In genomic region chr2:99748344-99748743, GRCh38 we compare ENCODE assay signal across 18 cellular contexts.
"Had no signal": no experiment of that assay in that cellular context is flagged by ENCODE, and none has a peak within 500 bp of the region (broad histone marks: within the 10 kb centered on the region; RNA-seq: fewer than 3 reads in every experiment).

No MANE protein-coding gene starts in this region.

- H3K36me3 Mint-ChIP-seq: activated naive CD8-positive, alpha-beta T cell treated with anti-CD3 and anti-CD28 coated beads for 36 hours had no signal

- H3K9me3 Mint-ChIP-seq: activated naive CD8-positive, alpha-beta T cell treated with anti-CD3 and anti-CD28 coated beads for 36 hours; activated T-helper 1 cell treated with anti-CD3 and anti-CD28 coated beads, Interleukin-12 subunit alpha, Interleukin-12 subunit beta, Interleukin-2, Interleukin-4 antibody, amounts not matched to agents 30 ng/mL and 10 ng/mL and 1 ng/mL, durations not matched to agents 14 hours and 24 hours and 36 hours; central memory CD8-positive, alpha-beta T cell; stimulated activated memory B cell treated with anti-CD40 and anti-IgM and Interleukin-4, amounts not matched to agents 10 μg/mL and 1 μg/mL and 100 μg/mL, for 72 hours had no signal

- H3K36me3 ChIP-seq: brain microvascular endothelial cell, thyroid gland had no signal

- H3K9me3 ChIP-seq: thyroid gland, uterus had no signal

- H3K27me3 ChIP-seq: brain microvascular endothelial cell, thyroid gland, uterus had no signal

- DNase-seq: activated CD4-positive, alpha-beta T cell treated with anti-CD3 and anti-CD28 coated beads, Interleukin-2, amount 50 U/mL, for 1 hour; activated CD8-positive, alpha-beta memory T cell treated with anti-CD3 and anti-CD28 coated beads for 24 hours; activated naive CD8-positive, alpha-beta T cell treated with anti-CD3 and anti-CD28 coated beads for 36 hours; brain microvascular endothelial cell; foreskin fibroblast; hypothalamus; left colon; mammary epithelial cell; naive thymus-derived CD4-positive, alpha-beta T cell; stimulated activated CD4-positive, alpha-beta T cell treated with anti-CD3 and anti-CD28 coated beads, Interleukin-2, amount 100 ng/mL, for 48 hours; T-helper 9 cell; thyroid gland; uterus had no signal

- H3K27ac Mint-ChIP-seq: activated naive CD8-positive, alpha-beta T cell treated with anti-CD3 and anti-CD28 coated beads for 36 hours; activated T-helper 1 cell treated with anti-CD3 and anti-CD28 coated beads, Interleukin-12 subunit alpha, Interleukin-12 subunit beta, Interleukin-2, Interleukin-4 antibody, amounts not matched to agents 30 ng/mL and 10 ng/mL and 1 ng/mL, durations not matched to agents 14 hours and 24 hours and 36 hours; naive thymus-derived CD4-positive, alpha-beta T cell; stimulated activated memory B cell treated with anti-CD40 and anti-IgM and Interleukin-4, amounts not matched to agents 10 μg/mL and 1 μg/mL and 100 μg/mL, for 72 hours had no signal

- H3K4me3 ChIP-seq: coronary artery, thyroid gland, uterus had no signal

- H3K4me1 ChIP-seq: thyroid gland, uterus had no signal

- H3K4me1 Mint-ChIP-seq: activated naive CD8-positive, alpha-beta T cell treated with anti-CD3 and anti-CD28 coated beads for 36 hours; central memory CD8-positive, alpha-beta T cell; naive thymus-derived CD4-positive, alpha-beta T cell; stimulated activated memory B cell treated with anti-CD40 and anti-IgM and Interleukin-4, amounts not matched to agents 10 μg/mL and 1 μg/mL and 100 μg/mL, for 72 hours had no signal

- ATAC-seq: activated CD4-positive, CD25-positive, alpha-beta regulatory T cell treated with anti-CD3 and anti-CD28 coated beads, Interleukin-2, amount 50 U/mL, for 24 hours; left colon; naive thymus-derived CD4-positive, alpha-beta T cell; stimulated activated memory B cell treated with anti-CD40 and anti-IgM and Interleukin-4, amounts not matched to agents 10 μg/mL and 1 μg/mL and 100 μg/mL, for 72 hours had no signal

- H3K27ac ChIP-seq: brain microvascular endothelial cell, coronary artery, thyroid gland, uterus had no signal

- H3K4me3 Mint-ChIP-seq: activated naive CD8-positive, alpha-beta T cell treated with anti-CD3 and anti-CD28 coated beads for 36 hours; activated T-helper 1 cell treated with anti-CD3 and anti-CD28 coated beads, Interleukin-12 subunit alpha, Interleukin-12 subunit beta, Interleukin-2, Interleukin-4 antibody, amounts not matched to agents 30 ng/mL and 10 ng/mL and 1 ng/mL, durations not matched to agents 14 hours and 24 hours and 36 hours; central memory CD8-positive, alpha-beta T cell; naive thymus-derived CD4-positive, alpha-beta T cell; stimulated activated memory B cell treated with anti-CD40 and anti-IgM and Interleukin-4, amounts not matched to agents 10 μg/mL and 1 μg/mL and 100 μg/mL, for 72 hours had no signal

- H3K27me3 Mint-ChIP-seq: activated naive CD8-positive, alpha-beta T cell treated with anti-CD3 and anti-CD28 coated beads for 36 hours; naive thymus-derived CD4-positive, alpha-beta T cell; stimulated activated memory B cell treated with anti-CD40 and anti-IgM and Interleukin-4, amounts not matched to agents 10 μg/mL and 1 μg/mL and 100 μg/mL, for 72 hours had no signal
